ENCODE assay signal across 34 cellular contexts in genomic region chr20:55316753-55317152, GRCh38.
"Had no signal": no experiment of that assay in that cellular context is flagged by ENCODE, and none has a peak within 500 bp of the region (broad histone marks: within the 10 kb centered on the region; RNA-seq: fewer than 3 reads in every experiment).

No MANE protein-coding gene starts in this region.

- H3K4me3 ChIP-seq: MG63 had no signal

- DNase-seq: Karpas-422, Kasumi-1, MG63, MM.1S, MV-4-11, NCI-H1048, NCI-H1092, NCI-H1092 treated with DMSO at 0.1 percent for 48 hours, NCI-H1105, NCI-H1105 treated with DMSO at 0.1 percent for 48 hours, NCI-H1417, NCI-H1417 treated with DMSO at 0.1 percent for 48 hours, NCI-H1436, NCI-H1436 treated with DMSO at 0.1 percent for 48 hours, NCI-H146, NCI-H1694, NCI-H1694 treated with DMSO at 0.1 percent for 48 hours, NCI-H187, NCI-H187 treated with DMSO at 0.1 percent for 48 hours, NCI-H1930, NCI-H2029, NCI-H2029 treated with DMSO at 0.1 percent for 48 hours, NCI-H2081, NCI-H2081 treated with DMSO at 0.1 percent for 48 hours, NCI-H2107, NCI-H2171, NCI-H2171 treated with DMSO at 0.1 percent for 48 hours, NCI-H2227 treated with DMSO at 0.1 percent for 48 hours, NCI-H226, NCI-H345, NCI-H446, NCI-H446 treated with DMSO at 0.1 percent for 48 hours, NCI-H510A, NCI-H510A treated with DMSO at 0.1 percent for 48 hours had no signal

- H3K27me3 ChIP-seq: MG63 had no signal

- H3K36me3 ChIP-seq: MG63 had no signal
